ENCODE assay signal across 17 cellular contexts in genomic region chr7:135712182-135712782, GRCh38. TPM values are rescaled to one million over a fixed set of nuclear protein-coding genes. Genes with fewer than 3 reads are reported as not detected.
A peak's percentile ranks its signal among the peaks of the same experiment; 100 is the strongest.
DNase-seq lines count a peak whose midpoint lies in the region; ATAC-seq and TF ChIP-seq lines count a peak whose summit lies in the region.
"Had no signal": no experiment of that assay in that cellular context is flagged by ENCODE, and none has a peak within 500 bp of the region (broad histone marks: within the 10 kb centered on the region; RNA-seq: fewer than 3 reads in every experiment).

No MANE protein-coding gene starts in this region.

- peak; percentile 48 for DNase-seq in G401 (ENCODE audit: low spot score)
- DNase-seq in NCI-H345 (lab: John Stamatoyannopoulos, UW), result peak; percentile 48
- DNase-seq in dermis blood vessel endothelial cell, result peak; percentile 55
- DNase-seq in activated gamma-delta T cell (lab: John Stamatoyannopoulos, UW), result no peak
- no peak for DNase-seq in stomach
- DNase-seq: activated CD4-positive, alpha-beta T cell treated with anti-CD3 and anti-CD28 coated beads, Interleukin-2, amount 10 ng/mL, durations not matched to agents 24 days and 14 days; anterior cingulate cortex; CD8-positive, alpha-beta T cell; effector memory CD4-positive, alpha-beta T cell; kidney glomerular epithelial cell; NCI-H1048; PC-9 had no signal

- TF ChIP-seq POLR2A in stomach (IDR thresholded peaks at IDR 0.05), result no peak

- intact Hi-C loops in stomach (cut with DNase I; ENCODE audit: low total_unique reads), result no loop called here

- H3K4me1 ChIP-seq in stomach, result peaks cover 0 to 11% (median 6%) of the 10 kb centered on the region in 4 donors
- H3K4me1 ChIP-seq: prostate gland had no signal

- peak; percentile 39 for ATAC-seq in HG03432 (IDR thresholded peaks at IDR 0.05; ENCODE audit: unreplicated experiment)
- no peak for ATAC-seq in GM18498 (IDR thresholded peaks at IDR 0.05; ENCODE audit: unreplicated experiment)
- no peak for ATAC-seq in HG02870 (IDR thresholded peaks at IDR 0.05; ENCODE audit: unreplicated experiment)
- ATAC-seq: CD8-positive, alpha-beta T cell had no signal

- no peaks in the 10 kb centered on the region for H3K9me3 ChIP-seq in stomach
- H3K9me3 ChIP-seq: prostate gland had no signal

- no peak for TF ChIP-seq EP300 in stomach (IDR thresholded peaks at IDR 0.05)

- in situ Hi-C loops in G401 (cut with HindIII; ENCODE audit: low sequenced_read_pairs), result no loop called here

- 63 to 75% (median 75%) methylated on average over 4 of the region's 4 CpGs for WGBS in stomach, 5 donors

- no peak for TF ChIP-seq CTCF in stomach (IDR thresholded peaks at IDR 0.05)

- H3K27ac ChIP-seq in stomach, result no peak overlapping the region
- H3K27ac ChIP-seq: PC-9, prostate gland had no signal

- H3K36me3 ChIP-seq in stomach, result no peaks in the 10 kb centered on the region
- H3K36me3 ChIP-seq: prostate gland had no signal

- no peak overlapping the region for H3K4me3 ChIP-seq in stomach
- H3K4me3 ChIP-seq: PC-9, prostate gland had no signal

- peaks cover 0 to 10% (median 0%) of the 10 kb centered on the region in 3 donors for H3K27me3 ChIP-seq in stomach

RNA-seq across cellular contexts. Expression of gene SLC13A4, which starts 15.7 kb away (rescaled TPM):
- total RNA-seq in G401 (2014; rRNA removed; shearing (Covaris generic)), result 0.31 and 1.2 TPM in 2 replicates
- total RNA-seq in dermis blood vessel endothelial cell, result not detected in 2 replicates
- total RNA-seq in stomach, result not detected
- 1 to 10 TPM in 2 of 3 donors, under 1 TPM in 1; 0.31 to 1.7 (median 1.6) TPM for polyA plus RNA-seq in stomach
- total RNA-seq: activated CD4-positive, alpha-beta T cell treated with anti-CD3 and anti-CD28 coated beads, Interleukin-2, amount 10 ng/mL, durations not matched to agents 24 days and 14 days; activated T-helper 1 cell treated with anti-CD3 and anti-CD28 coated beads, Interleukin-12 subunit alpha, Interleukin-12 subunit beta, Interleukin-2, Interleukin-4 antibody, amounts not matched to agents 30 ng/mL and 10 ng/mL and 1 ng/mL, durations not matched to agents 14 hours and 24 hours and 36 hours; CD8-positive, alpha-beta T cell; PC-9 had no signal

RNA-seq across cellular contexts. Expression of gene FAM180A, which starts 36.3 kb away (rescaled TPM):
- not detected in 2 replicates for total RNA-seq in G401 (2014; rRNA removed; shearing (Covaris generic))
- total RNA-seq in dermis blood vessel endothelial cell, result not detected in 2 replicates
- total RNA-seq in stomach, result 1 to 10 TPM in 1 of 5 donors, not detected in 4; 5.8 TPM
- 1 to 10 TPM in 1 of 3 donors, under 1 TPM in 2; 0.08 to 2.1 (median 0.75) TPM for polyA plus RNA-seq in stomach
- total RNA-seq: activated CD4-positive, alpha-beta T cell treated with anti-CD3 and anti-CD28 coated beads, Interleukin-2, amount 10 ng/mL, durations not matched to agents 24 days and 14 days; activated T-helper 1 cell treated with anti-CD3 and anti-CD28 coated beads, Interleukin-12 subunit alpha, Interleukin-12 subunit beta, Interleukin-2, Interleukin-4 antibody, amounts not matched to agents 30 ng/mL and 10 ng/mL and 1 ng/mL, durations not matched to agents 14 hours and 24 hours and 36 hours; CD8-positive, alpha-beta T cell; PC-9 had no signal

RNA-seq across cellular contexts. Expression of gene STMP1, which starts 50.0 kb away (rescaled TPM):
- 20.1 and 34.1 TPM in 2 replicates for total RNA-seq in G401 (2014; rRNA removed; shearing (Covaris generic))
- total RNA-seq in dermis blood vessel endothelial cell (7.3 and 7.9 TPM in 2 replicates), stomach (10 to 100 TPM in 4 of 5 donors, 1 to 10 TPM in 1; 3.5 to 20.7 (median 12.7) TPM)
- polyA plus RNA-seq in stomach, result 10 to 100 TPM; 29.9 to 42.0 (median 33.7) TPM

Comparison
In these comparisons a context has a peak if more than half of its experiments do, and no peak if none do; other contexts are left out.
1. DNase-seq: peak in G401 (single experiment), NCI-H345 (single experiment) and dermis blood vessel endothelial cell (single experiment); none in activated gamma-delta T cell (single experiment) and stomach (single experiment).